8 cellular contexts compared by ENCODE assay signal in genomic region chr2:234444888-234445287, GRCh38. TPM values are rescaled to one million over a fixed set of nuclear protein-coding genes. Genes with fewer than 3 reads are reported as not detected.
A peak's percentile ranks its signal among the peaks of the same experiment; 100 is the strongest.
DNase-seq lines count a peak whose midpoint lies in the region; ATAC-seq, FAIRE-seq and TF ChIP-seq lines count a peak whose summit lies in the region.

No MANE protein-coding gene starts in this region.

- no peak for ATAC-seq in WTC11

- TF ChIP-seq CTCF in WI38 (IDR thresholded peaks at IDR 0.05; ENCODE audit: low read depth, low read length) (no peak), WTC11 (IDR thresholded peaks at IDR 0.05) (no peak)

- peak; percentile 94 for FAIRE-seq in GM18507 (lab: Jason Lieb, UNC)

- no peaks in the 10 kb centered on the region for H3K36me3 Mint-ChIP-seq in WTC11

- peaks cover 24% of the 10 kb centered on the region for H3K4me1 Mint-ChIP-seq in WTC11

- no peaks in the 10 kb centered on the region for H3K9me3 Mint-ChIP-seq in WTC11

- peaks cover 40% of the 10 kb centered on the region for H3K27me3 Mint-ChIP-seq in WTC11 (ENCODE audit: low read depth)

- H3K27ac Mint-ChIP-seq in WTC11: no peak overlapping the region

- CTCF ChIA-PET in WTC11 (lab: Charles Lee): no interaction called here

- no peak for DNase-seq in GM18507 (ENCODE audit: extremely low spot score, insufficient read length, low read depth)
- peak; percentile 36 for DNase-seq in effector CD8-positive, alpha-beta T cell (lab: John Stamatoyannopoulos, UW)
- peak; percentile 55 for DNase-seq in skeletal muscle cell (ENCODE audit: low read depth)
- no peak for DNase-seq in WTC11 (ENCODE audit: low spot score)
- no peak for DNase-seq in NCI-H526 treated with DMSO at 0.1 percent for 48 hours (lab: John Stamatoyannopoulos, UW)
- no peak for DNase-seq in iPS-NIHi7 (ENCODE audit: extremely low spot score)
- DNase-seq in D341Med (ENCODE audit: low spot score): no peak

- H3K4me3 ChIP-seq in WI38 (ENCODE audit: low read depth, low read length) (0 out of 2 replicates have a peak overlapping the region, but pooled peaks have one; percentile 1), skeletal muscle cell (ENCODE audit: low read depth, low read length) (no peak overlapping the region)

- POLR2A ChIA-PET in WTC11 (lab: Charles Lee): no interaction called here

- H3K4me3 Mint-ChIP-seq in WTC11: no peak overlapping the region

TF ChIP-seq in WTC11, 78 proteins besides CTCF, POLR2A, EP300 and RAD21:
- TF ChIP-seq ATF2 (CRISPR knock-in tag; IDR thresholded peaks at IDR 0.05; ENCODE audit: borderline replicate concordance, low read depth): no peak
- TF ChIP-seq ETV6 (CRISPR knock-in tag; IDR thresholded peaks at IDR 0.05): no peak
- no peak for TF ChIP-seq ZNF423 (CRISPR knock-in tag; IDR thresholded peaks at IDR 0.05)
- no peak for TF ChIP-seq HMGXB4 (CRISPR knock-in tag; IDR thresholded peaks at IDR 0.05)
- TF ChIP-seq MXD4 (CRISPR knock-in tag; IDR thresholded peaks at IDR 0.05; ENCODE audit: borderline replicate concordance): no peak
- TF ChIP-seq ZBTB43 (CRISPR knock-in tag; IDR thresholded peaks at IDR 0.05): no peak
- TF ChIP-seq, protein P1, sequence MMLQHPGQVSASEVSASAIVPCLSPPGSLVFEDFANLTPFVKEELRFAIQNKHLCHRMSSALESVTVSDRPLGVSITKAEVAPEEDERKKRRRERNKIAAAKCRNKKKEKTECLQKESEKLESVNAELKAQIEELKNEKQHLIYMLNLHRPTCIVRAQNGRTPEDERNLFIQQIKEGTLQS (CRISPR knock-in tag; conservative IDR thresholded peaks at IDR 0.05): no peak
- no peak for TF ChIP-seq NFYB (CRISPR knock-in tag; conservative IDR thresholded peaks at IDR 0.05; ENCODE audit: low read depth)

RNA-seq across cellular contexts. Expression of gene ARL4C, which starts 52.0 kb away (rescaled TPM):
- 9.3 to 10.6 TPM (median 10.4 TPM) in 3 replicates for total RNA-seq in WTC11 (2021)

Comparison
In these comparisons a context has a peak if more than half of its experiments do, and no peak if none do; other contexts are left out.
1. DNase-seq: peak in effector CD8-positive, alpha-beta T cell (single experiment) and skeletal muscle cell (single experiment); none in GM18507 (single experiment), WTC11 (single experiment), NCI-H526 treated with DMSO at 0.1 percent for 48 hours (single experiment), iPS-NIHi7 (single experiment) and D341Med (single experiment).